In genomic region chr2:127985735-127986134, GRCh38 we compare ENCODE assay signal across 18 cellular contexts. TPM values are rescaled to one million over a fixed set of nuclear protein-coding genes. Genes with fewer than 3 reads are reported as not detected.
DNase-seq lines count a peak whose midpoint lies in the region; ATAC-seq and TF ChIP-seq lines count a peak whose summit lies in the region.
"Had no signal": no experiment of that assay in that cellular context is flagged by ENCODE, and none has a peak within 500 bp of the region (broad histone marks: within the 10 kb centered on the region; RNA-seq: fewer than 3 reads in every experiment).

No MANE protein-coding gene starts in this region.

- no peaks in the 10 kb centered on the region for H3K9me3 Mint-ChIP-seq in activated CD8-positive, alpha-beta memory T cell treated with anti-CD3 and anti-CD28 coated beads, Interleukin-2, amount 10 ng/mL, durations not matched to agents 7 days and 5 days (ENCODE audit: low read depth)
- no peaks in the 10 kb centered on the region for H3K9me3 Mint-ChIP-seq in neural crest cell
- H3K9me3 Mint-ChIP-seq: CD8-positive, alpha-beta memory T cell; HFFc6 had no signal

- no peak overlapping the region for H3K27ac Mint-ChIP-seq in activated CD8-positive, alpha-beta memory T cell treated with anti-CD3 and anti-CD28 coated beads, Interleukin-2, amount 10 ng/mL, durations not matched to agents 7 days and 5 days
- peak overlapping the region; percentile 58 for H3K27ac Mint-ChIP-seq in neural crest cell (ENCODE audit: unreplicated experiment)
- H3K27ac Mint-ChIP-seq: HFFc6 had no signal

- POLR2A ChIA-PET in IMR-90 (lab: Charles Lee; ENCODE audit: unreplicated experiment), result no interaction called here

- no TSS peak for BruUV-seq in IMR-90 (replicated peaks; lab: Mats Ljungman, UMichigan)

- H3K4me2 ChIP-seq in IMR-90 (ENCODE audit: low read depth, low read length), result no peak overlapping the region

- H3K23ac ChIP-seq in IMR-90 (ENCODE audit: low read depth, low read length), result no peak overlapping the region

- no peak for TF ChIP-seq POLR2A in IMR-90 (IDR thresholded peaks at IDR 0.05; ENCODE audit: low read depth, low read length)
- TF ChIP-seq POLR2A in spleen (IDR thresholded peaks at IDR 0.05), result no peak

- no peak overlapping the region for H4K8ac ChIP-seq in IMR-90 (ENCODE audit: low read depth in 2 of 2, low read length in 2 of 2)

- WGBS in IMR-90 (ENCODE audit: extremely low coverage in 2 of 2, insufficient read length in 1 of 2), 2 experiments, result 97% methylated on average over 6 of the region's 13 CpGs; no CpG with 5 or more reads in 1 of the 2 experiments
- 95 to 100% (median 98%) methylated on average over 13 of the region's 13 CpGs for WGBS in spleen, 5 donors

- no peak overlapping the region for H3K9ac ChIP-seq in IMR-90 (ENCODE audit: low read depth, low read length)

- H3K27me3 ChIP-seq in IMR-90 (ENCODE audit: control insufficient read depth, insufficient read depth, low read length) (no peaks in the 10 kb centered on the region), spleen (replicated peaks in 1 of 7) (no peaks in the 10 kb centered on the region)
- H3K27me3 ChIP-seq: BE2C had no signal

- no peak overlapping the region for H3K27ac ChIP-seq in IMR-90 (ENCODE audit: insufficient read depth, low read length)
- H3K27ac ChIP-seq in spleen, result no peak overlapping the region
- H3K27ac ChIP-seq: 22Rv1 had no signal

- H2BK15ac ChIP-seq in IMR-90 (ENCODE audit: low read depth, low read length), result no peak overlapping the region

- H3K4me1 Mint-ChIP-seq in activated CD8-positive, alpha-beta memory T cell treated with anti-CD3 and anti-CD28 coated beads, Interleukin-2, amount 10 ng/mL, durations not matched to agents 7 days and 5 days, result peaks cover 8% of the 10 kb centered on the region
- H3K4me1 Mint-ChIP-seq in neural crest cell, result no peaks in the 10 kb centered on the region

- H3K4ac ChIP-seq in IMR-90 (ENCODE audit: low read depth, low read length), result no peak overlapping the region

- no peak overlapping the region for H2BK5ac ChIP-seq in IMR-90 (ENCODE audit: low read depth, low read length, poor library complexity, severe bottlenecking)

- no peak overlapping the region for H2AFZ ChIP-seq in IMR-90 (replicated peaks; ENCODE audit: low read length, poor library complexity)

- H3K4me1 ChIP-seq in IMR-90 (ENCODE audit: control insufficient read depth, insufficient read depth, low read length) (no peaks in the 10 kb centered on the region; the same call in 1 of the 2 replicates), spleen (no peaks in the 10 kb centered on the region)
- H3K4me1 ChIP-seq: BE2C had no signal

- H3K27me3 Mint-ChIP-seq in activated CD8-positive, alpha-beta memory T cell treated with anti-CD3 and anti-CD28 coated beads, Interleukin-2, amount 10 ng/mL, durations not matched to agents 7 days and 5 days, result no peaks in the 10 kb centered on the region
- no peaks in the 10 kb centered on the region for H3K27me3 Mint-ChIP-seq in neural crest cell (ENCODE audit: low read depth)

- H3K36me3 Mint-ChIP-seq in activated CD8-positive, alpha-beta memory T cell treated with anti-CD3 and anti-CD28 coated beads, Interleukin-2, amount 10 ng/mL, durations not matched to agents 7 days and 5 days, result peaks cover 52% of the 10 kb centered on the region
- H3K36me3 Mint-ChIP-seq in neural crest cell (ENCODE audit: low read depth), result peaks cover 10% of the 10 kb centered on the region

- no peak overlapping the region for H4K91ac ChIP-seq in IMR-90 (ENCODE audit: insufficient read depth, low read depth, low read length)

- CTCF ChIA-PET in activated CD8-positive, alpha-beta memory T cell treated with anti-CD3 and anti-CD28 coated beads, Interleukin-2, amount 10 ng/mL, durations not matched to agents 7 days and 5 days (lab: Charles Lee), result no interaction called here
- CTCF ChIA-PET in IMR-90 (lab: Yijun Ruan, JAX), result no interaction called here

- in situ Hi-C loops in IMR-90 (cut with MboI; ENCODE audit: low sequenced_read_pairs), result loop anchor here (25.0 kb wide), 1 partner anchor 698 kb away; the partner anchor contains the start of gene ERCC3
- in situ Hi-C loops in KBM-7 (cut with MboI; ENCODE audit: low pct_unique_long_range_greater_than_20kb, low sequenced_read_pairs), result no loop called here

- no peak for TF ChIP-seq RAD21 in IMR-90 (IDR thresholded peaks at IDR 0.05; ENCODE audit: low read length)

- H3K79me1 ChIP-seq in IMR-90 (ENCODE audit: low read depth in 1 of 2, low read length in 2 of 2), result peaks cover 2 to 13% of the 10 kb centered on the region in 2 experiments; a peak in 2 of 4 replicates

- peak overlapping the region; percentile 39 for H2AK9ac ChIP-seq in IMR-90 (replicated peaks; ENCODE audit: low read depth, low read length, poor library complexity)

- no peak overlapping the region for H3K4me3 Mint-ChIP-seq in activated CD8-positive, alpha-beta memory T cell treated with anti-CD3 and anti-CD28 coated beads, Interleukin-2, amount 10 ng/mL, durations not matched to agents 7 days and 5 days
- H3K4me3 Mint-ChIP-seq in neural crest cell, result no peak overlapping the region
- H3K4me3 Mint-ChIP-seq: CD8-positive, alpha-beta memory T cell; HFFc6 had no signal

- no peak overlapping the region for H3K14ac ChIP-seq in IMR-90 (replicated peaks; ENCODE audit: low read depth, low read length)

- H4K5ac ChIP-seq in IMR-90 (ENCODE audit: low read depth, low read length), result no peak overlapping the region

- no peak for ATAC-seq in activated CD8-positive, alpha-beta memory T cell treated with anti-CD3 and anti-CD28 coated beads, Interleukin-2, amount 10 ng/mL, durations not matched to agents 7 days and 5 days
- ATAC-seq in IMR-90 (ENCODE audit: low read depth) (no peak), GM21526 (IDR thresholded peaks at IDR 0.05; ENCODE audit: low FRiP score, unreplicated experiment) (no peak)

- no peaks in the 10 kb centered on the region; the same call in 1 of the 2 replicates for H4K20me1 ChIP-seq in IMR-90 (ENCODE audit: insufficient read depth, low read length)

- H3K18ac ChIP-seq in IMR-90 (ENCODE audit: low read depth, low read length), result no peak overlapping the region

- dilution Hi-C loops in IMR-90 (cut with HindIII; ENCODE audit: low sequenced_read_pairs, unreplicated experiment), result no loop called here

- peaks cover 6% of the 10 kb centered on the region; the same call in 1 of the 2 replicates for H3K9me1 ChIP-seq in IMR-90 (ENCODE audit: insufficient read depth, low read length)

- H3K56ac ChIP-seq in IMR-90 (ENCODE audit: extremely low read depth, insufficient read depth, low read length), result no peak overlapping the region

- H3K9me3 ChIP-seq in IMR-90 (ENCODE audit: control insufficient read depth, insufficient read depth, low read length), result no peaks in the 10 kb centered on the region
- no peaks in the 10 kb centered on the region for H3K9me3 ChIP-seq in spleen
- H3K9me3 ChIP-seq: BE2C had no signal

- TF ChIP-seq CTCF in IMR-90 (conservative IDR thresholded peaks at IDR 0.05; ENCODE audit: low read depth, low read length) (no peak), neural crest cell (conservative IDR thresholded peaks at IDR 0.05) (no peak), spleen (IDR thresholded peaks at IDR 0.05 in 8 of 11, conservative IDR thresholded peaks at IDR 0.05 in 3 of 11) (no peak)

- H2BK20ac ChIP-seq in IMR-90 (ENCODE audit: low read depth, low read length), result no peak overlapping the region

- DNase-seq in activated CD8-positive, alpha-beta memory T cell treated with anti-CD3 and anti-CD28 coated beads, Interleukin-2, amount 10 ng/mL, durations not matched to agents 7 days and 5 days, result peak; percentile 22
- no peak for DNase-seq in activated CD8-positive, alpha-beta memory T cell treated with anti-CD3 and anti-CD28 coated beads, Interleukin-2, amount 50 U/mL, for 48 hours
- no peak for DNase-seq in IMR-90
- peak; percentile 77 for DNase-seq in cardiac septum (ENCODE audit: low spot score)
- DNase-seq in neural crest cell (ENCODE audit: low read depth, low spot score), result no peak
- DNase-seq in KBM-7, result no peak
- DNase-seq in spleen, result no peak
- DNase-seq: BE2C; CD8-positive, alpha-beta memory T cell; DMS79 treated with DMSO at 0.1 percent for 48 hours; HFFc6; Kasumi-1; NCI-H1105; NCI-H1694; NCI-H226; NCI-H524 treated with DMSO at 0.1 percent for 48 hours had no signal

- no peak overlapping the region for H2AK5ac ChIP-seq in IMR-90 (ENCODE audit: low read depth, low read length)

- peaks cover 44% of the 10 kb centered on the region for H3K36me3 ChIP-seq in IMR-90 (ENCODE audit: control insufficient read depth, insufficient read depth, low read length)
- peaks cover 3 to 97% (median 70%) of the 10 kb centered on the region in 6 donors for H3K36me3 ChIP-seq in spleen
- H3K36me3 ChIP-seq: BE2C had no signal

- H3K4me3 ChIP-seq in IMR-90 (ENCODE audit: insufficient read depth, low read depth, low read length) (no peak overlapping the region), spleen (no peak overlapping the region)

- intact Hi-C loops in IMR-90 (cut with micrococcal nuclease), result no loop called here
- intact Hi-C loops in cardiac septum (cut with DNase I), result no loop called here
- intact Hi-C loops in spleen (cut with DNase I; ENCODE audit: low total_unique reads), result no loop called here

- H2BK120ac ChIP-seq in IMR-90 (ENCODE audit: low read depth, low read length), result no peak overlapping the region

TF ChIP-seq in IMR-90, 13 proteins besides CTCF, POLR2A, EP300 and RAD21 (continues in another document):
- TF ChIP-seq NFE2L2 (IDR thresholded peaks at IDR 0.05; ENCODE audit: low read depth, low read length), result no peak
- TF ChIP-seq MXI1 (IDR thresholded peaks at IDR 0.05; ENCODE audit: borderline replicate concordance, low read depth, low read length), result no peak
- TF ChIP-seq, protein P1, sequence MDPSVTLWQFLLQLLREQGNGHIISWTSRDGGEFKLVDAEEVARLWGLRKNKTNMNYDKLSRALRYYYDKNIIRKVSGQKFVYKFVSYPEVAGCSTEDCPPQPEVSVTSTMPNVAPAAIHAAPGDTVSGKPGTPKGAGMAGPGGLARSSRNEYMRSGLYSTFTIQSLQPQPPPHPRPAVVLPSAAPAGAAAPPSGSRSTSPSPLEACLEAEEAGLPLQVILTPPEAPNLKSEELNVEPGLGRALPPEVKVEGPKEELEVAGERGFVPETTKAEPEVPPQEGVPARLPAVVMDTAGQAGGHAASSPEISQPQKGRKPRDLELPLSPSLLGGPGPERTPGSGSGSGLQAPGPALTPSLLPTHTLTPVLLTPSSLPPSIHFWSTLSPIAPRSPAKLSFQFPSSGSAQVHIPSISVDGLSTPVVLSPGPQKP (IDR thresholded peaks at IDR 0.05; ENCODE audit: borderline replicate concordance, low read depth, low read length), result no peak
- no peak for TF ChIP-seq MAZ (IDR thresholded peaks at IDR 0.05; ENCODE audit: borderline replicate concordance, low read depth, low read length)
- TF ChIP-seq RCOR1 (IDR thresholded peaks at IDR 0.05; ENCODE audit: insufficient replicate concordance, low read length), result no peak

RNA-seq across cellular contexts. Expression of gene SAP130, which starts 42.1 kb away (rescaled TPM):
- 10 to 100 TPM; 40.0 to 43.7 TPM for total RNA-seq in activated CD8-positive, alpha-beta memory T cell treated with anti-CD3 and anti-CD28 coated beads, Interleukin-2, amount 10 ng/mL, durations not matched to agents 7 days and 5 days
- 5.0 and 6.1 TPM in 2 replicates for total RNA-seq in IMR-90 (2012; rRNA removed)
- polyA plus RNA-seq in IMR-90 (2012; rRNA removed), result 17.1 and 20.2 TPM in 2 replicates
- polyA plus RNA-seq in IMR-90 (2012; cell fraction: cytosol; rRNA removed), result 7.5 and 11.6 TPM in 2 replicates
- polyA plus RNA-seq in IMR-90 (2012; cell fraction: nucleus; rRNA removed; ENCODE audit: low replicate concordance), result 15.7 and 18.4 TPM in 2 replicates
- total RNA-seq in cardiac septum, result 19.9 TPM
- 51.7 and 52.4 TPM in 2 replicates for total RNA-seq in neural crest cell
- total RNA-seq in spleen, result 10 to 100 TPM; 13.2 to 23.5 (median 17.8) TPM
- 1 to 10 TPM; 3.6 to 5.7 (median 5.1) TPM for polyA plus RNA-seq in spleen

Comparison
In these comparisons a context has a peak if more than half of its experiments do, and no peak if none do; other contexts are left out.
1. DNase-seq: peak in activated CD8-positive, alpha-beta memory T cell treated with anti-CD3 and anti-CD28 coated beads, Interleukin-2, amount 10 ng/mL, durations not matched to agents 7 days and 5 days (single experiment) and cardiac septum (single experiment); none in activated CD8-positive, alpha-beta memory T cell treated with anti-CD3 and anti-CD28 coated beads, Interleukin-2, amount 50 U/mL, for 48 hours (single experiment), IMR-90 (single experiment), neural crest cell (single experiment), KBM-7 (single experiment) and spleen (single experiment).